18 cellular contexts compared by ENCODE assay signal in genomic region chr12:98453070-98453469, GRCh38.
DNase-seq lines count a peak whose midpoint lies in the region; ATAC-seq lines count a peak whose summit lies in the region.
"Had no signal": no experiment of that assay in that cellular context is flagged by ENCODE, and none has a peak within 500 bp of the region (broad histone marks: within the 10 kb centered on the region; RNA-seq: fewer than 3 reads in every experiment).

No MANE protein-coding gene starts in this region.

- H3K4me1 ChIP-seq in GM23248 (ENCODE audit: insufficient read depth) = peaks cover 16% of the 10 kb centered on the region; the same call in 1 of the 2 replicates

- no peak overlapping the region for H3K4me2 ChIP-seq in GM23248 (ENCODE audit: unreplicated experiment)

- H3K36me3 ChIP-seq in GM23248 (ENCODE audit: low read depth) = no peaks in the 10 kb centered on the region

- no peaks in the 10 kb centered on the region for H3K36me3 Mint-ChIP-seq in activated T-cell treated with anti-CD3 and anti-CD28 coated beads, Interleukin-2, amount 50 U/mL, for 4 hours (ENCODE audit: insufficient read depth)
- H3K36me3 Mint-ChIP-seq in activated T-cell treated with anti-CD3 and anti-CD28 coated beads, Interleukin-2, amount 50 U/mL, for 24 hours (ENCODE audit: low read depth) = no peaks in the 10 kb centered on the region
- peaks cover 0 to 1% of the 10 kb centered on the region in 2 donors for H3K36me3 Mint-ChIP-seq in activated T-cell treated with anti-CD3 and anti-CD28 coated beads, Interleukin-2, amount 50 U/mL, for 72 hours (ENCODE audit: insufficient read depth in 2 of 2)

- WGBS in GM23248 (ENCODE audit: low coverage in 1 of 2, low lambda C conversion rate in 2 of 2, missing lambda C conversion rate in 2 of 2), 2 experiments = 71 to 72% methylated on average over 4 of the region's 4 CpGs

- H3F3A ChIP-seq in GM23248 (ENCODE audit: insufficient read depth) = no peaks in the 10 kb centered on the region; the same call in 1 of the 2 replicates

- H4K20me1 ChIP-seq in GM23248 (ENCODE audit: insufficient read depth) = no peaks in the 10 kb centered on the region

- no peak for DNase-seq in activated T-cell treated with anti-CD3 and anti-CD28 coated beads, Interleukin-2, amount 50 U/mL, for 4 hours
- DNase-seq in activated T-cell treated with anti-CD3 and anti-CD28 coated beads, Interleukin-2, amount 50 U/mL, for 24 hours = no peak
- DNase-seq in GM23248 = peak; percentile 47
- peak; percentile 11 to 24 for DNase-seq in activated T-cell treated with anti-CD3 and anti-CD28 coated beads, Interleukin-2, amount 50 U/mL, for 72 hours
- DNase-seq in stimulated activated CD4-positive, alpha-beta T cell treated with anti-CD3 and anti-CD28 coated beads, Interleukin-2, amount 100 ng/mL, for 48 hours = peak; percentile 7 to 16
- DNase-seq: CD4-positive, alpha-beta T cell; DMS53; H7; KG1; NCI-H1436 treated with DMSO at 0.1 percent for 48 hours; NCI-H2029 treated with DMSO at 0.1 percent for 48 hours; NCI-H2171 treated with DMSO at 0.1 percent for 48 hours; NCI-H446 treated with DMSO at 0.1 percent for 48 hours; NK-92 treated with Interleukin-12 subunit alpha and Interleukin-12 subunit beta, amount 100 ng/mL, for 24 hours had no signal

- H3K27ac Mint-ChIP-seq in activated T-cell treated with anti-CD3 and anti-CD28 coated beads, Interleukin-2, amount 50 U/mL, for 24 hours = no peak overlapping the region
- H3K27ac Mint-ChIP-seq in activated T-cell treated with anti-CD3 and anti-CD28 coated beads, Interleukin-2, amount 50 U/mL, for 72 hours = no peak overlapping the region
- H3K27ac Mint-ChIP-seq: B cell; CD4-positive, alpha-beta T cell had no signal

- no peak overlapping the region for H3K9ac ChIP-seq in GM23248

- H3K27me3 ChIP-seq in GM23248 (replicated peaks; ENCODE audit: insufficient read depth) = no peaks in the 10 kb centered on the region

- H3K4me3 ChIP-seq in GM23248 = no peak overlapping the region

- H3K4me1 Mint-ChIP-seq in activated T-cell treated with anti-CD3 and anti-CD28 coated beads, Interleukin-2, amount 50 U/mL, for 4 hours (ENCODE audit: low read depth) = peaks cover 9% of the 10 kb centered on the region
- H3K4me1 Mint-ChIP-seq in activated T-cell treated with anti-CD3 and anti-CD28 coated beads, Interleukin-2, amount 50 U/mL, for 24 hours (ENCODE audit: low read depth) = peaks cover 20% of the 10 kb centered on the region
- peaks cover 29% of the 10 kb centered on the region for H3K4me1 Mint-ChIP-seq in activated T-cell treated with anti-CD3 and anti-CD28 coated beads, Interleukin-2, amount 50 U/mL, for 72 hours (ENCODE audit: low read depth)

- ATAC-seq in activated T-cell treated with anti-CD3 and anti-CD28 coated beads, Interleukin-2, amount 50 U/mL, for 4 hours = peak; percentile 46 to 73
- peak; percentile 51 to 79 for ATAC-seq in activated T-cell treated with anti-CD3 and anti-CD28 coated beads, Interleukin-2, amount 50 U/mL, for 72 hours (replicated peaks in 1 of 2)
- ATAC-seq in GM19455 (IDR thresholded peaks at IDR 0.05; ENCODE audit: unreplicated experiment) (no peak), GM21423 (IDR thresholded peaks at IDR 0.05; ENCODE audit: unreplicated experiment) (no peak)
- ATAC-seq: HepG2 had no signal

- no peak overlapping the region for H3K27ac ChIP-seq in GM23248

- no peaks in the 10 kb centered on the region for H3K79me2 ChIP-seq in GM23248 (ENCODE audit: insufficient read depth)

- H3K9me3 ChIP-seq in GM23248 (ENCODE audit: low read depth) = no peaks in the 10 kb centered on the region

- H3K9me2 ChIP-seq in GM23248 (ENCODE audit: insufficient read depth) = no peaks in the 10 kb centered on the region

- H3K9me3 Mint-ChIP-seq in activated T-cell treated with anti-CD3 and anti-CD28 coated beads, Interleukin-2, amount 50 U/mL, for 4 hours = no peaks in the 10 kb centered on the region
- H3K9me3 Mint-ChIP-seq in activated T-cell treated with anti-CD3 and anti-CD28 coated beads, Interleukin-2, amount 50 U/mL, for 24 hours = no peaks in the 10 kb centered on the region
- no peaks in the 10 kb centered on the region for H3K9me3 Mint-ChIP-seq in activated T-cell treated with anti-CD3 and anti-CD28 coated beads, Interleukin-2, amount 50 U/mL, for 72 hours
- H3K9me3 Mint-ChIP-seq: CD4-positive, alpha-beta T cell had no signal

- no peak overlapping the region for H3K4me3 Mint-ChIP-seq in activated T-cell treated with anti-CD3 and anti-CD28 coated beads, Interleukin-2, amount 50 U/mL, for 4 hours
- no peak overlapping the region for H3K4me3 Mint-ChIP-seq in activated T-cell treated with anti-CD3 and anti-CD28 coated beads, Interleukin-2, amount 50 U/mL, for 24 hours
- H3K4me3 Mint-ChIP-seq in activated T-cell treated with anti-CD3 and anti-CD28 coated beads, Interleukin-2, amount 50 U/mL, for 72 hours = peak overlapping the region in 1 of 2 donors; percentile 73
- H3K4me3 Mint-ChIP-seq: B cell; CD4-positive, alpha-beta T cell had no signal

- in situ Hi-C loops in GM23248 (cut with MboI) = no loop called here

- H2AFZ ChIP-seq in GM23248 = no peak overlapping the region

- H3K27me3 Mint-ChIP-seq in activated T-cell treated with anti-CD3 and anti-CD28 coated beads, Interleukin-2, amount 50 U/mL, for 4 hours (ENCODE audit: low read depth) = peaks cover 40% of the 10 kb centered on the region
- peaks cover 37% of the 10 kb centered on the region for H3K27me3 Mint-ChIP-seq in activated T-cell treated with anti-CD3 and anti-CD28 coated beads, Interleukin-2, amount 50 U/mL, for 24 hours
- peaks cover 35% of the 10 kb centered on the region for H3K27me3 Mint-ChIP-seq in activated T-cell treated with anti-CD3 and anti-CD28 coated beads, Interleukin-2, amount 50 U/mL, for 72 hours (ENCODE audit: low read depth)

Comparison
In these comparisons a context has a peak if more than half of its experiments do, and no peak if none do; other contexts are left out.
1. DNase-seq: peak in GM23248 (single experiment), activated T-cell treated with anti-CD3 and anti-CD28 coated beads, Interleukin-2, amount 50 U/mL, for 72 hours (2 of 2) and stimulated activated CD4-positive, alpha-beta T cell treated with anti-CD3 and anti-CD28 coated beads, Interleukin-2, amount 100 ng/mL, for 48 hours (2 of 2); none in activated T-cell treated with anti-CD3 and anti-CD28 coated beads, Interleukin-2, amount 50 U/mL, for 4 hours (single experiment) and activated T-cell treated with anti-CD3 and anti-CD28 coated beads, Interleukin-2, amount 50 U/mL, for 24 hours (single experiment).
2. ATAC-seq: peak in activated T-cell treated with anti-CD3 and anti-CD28 coated beads, Interleukin-2, amount 50 U/mL, for 4 hours (2 of 2) and activated T-cell treated with anti-CD3 and anti-CD28 coated beads, Interleukin-2, amount 50 U/mL, for 72 hours (2 of 2); none in GM19455 (single experiment) and GM21423 (single experiment).